Comparison of ENCODE assay signal across 7 cellular contexts in genomic region chr10:100987685-100988049, GRCh38. TPM values are rescaled to one million over a fixed set of nuclear protein-coding genes. Genes with fewer than 3 reads are reported as not detected.
DNase-seq lines count a peak whose midpoint lies in the region; ATAC-seq and TF ChIP-seq lines count a peak whose summit lies in the region.

No MANE protein-coding gene starts in this region.

- H3K36me3 ChIP-seq in iPS-18a (ENCODE audit: control insufficient read depth, low read depth, low read length) (peaks cover 28% of the 10 kb centered on the region), subcutaneous abdominal adipose tissue (ENCODE audit: control insufficient read depth in 5 of 5, insufficient read depth in 5 of 5, low read length in 5 of 5) (peaks cover 0 to 50% (median 24%) of the 10 kb centered on the region in 5 donors)

- in situ Hi-C loops in KBM-7 (cut with MboI; ENCODE audit: low pct_unique_long_range_greater_than_20kb, low sequenced_read_pairs) = no loop called here

- H3K27ac Mint-ChIP-seq in HFFc6 (peak overlapping the region; percentile 85), WTC11 (peak overlapping the region; percentile 93)

- POLR2A ChIA-PET in WTC11 (lab: Charles Lee) = interaction anchor here (1.3 kb wide), 1 partner anchor 9 kb away, joined by 5 read pairs; no protein-coding TSS in a partner anchor

- DNase-seq in HFFc6 (no peak), WTC11 (ENCODE audit: low spot score) (no peak), KBM-7 (no peak), D341Med (ENCODE audit: low spot score) (no peak)

- H3K4me1 ChIP-seq in iPS-18a (ENCODE audit: control insufficient read depth, low read depth, low read length) = peaks cover 4% of the 10 kb centered on the region
- peaks cover 8 to 26% (median 23%) of the 10 kb centered on the region in 5 donors for H3K4me1 ChIP-seq in subcutaneous abdominal adipose tissue (ENCODE audit: control insufficient read depth in 5 of 5, insufficient read depth in 5 of 5, low read length in 5 of 5)

- TF ChIP-seq CTCF in HFFc6 (IDR thresholded peaks at IDR 0.05) (no peak), WTC11 (IDR thresholded peaks at IDR 0.05) (no peak)

- H3K27ac ChIP-seq in iPS-18a (ENCODE audit: low read length) = peak overlapping the region; percentile 73
- peak overlapping the region; percentile 74 for H3K27ac ChIP-seq in subcutaneous abdominal adipose tissue (ENCODE audit: low read depth, low read length)

- CTCF ChIA-PET in WTC11 (lab: Charles Lee) = interaction anchor here (1.0 to 4.5 kb wide), 8 partner anchors 10 to 418 kb away, joined by 3 to 28 read pairs (median 5); partner anchors contain the start of genes PDZD7 and SFXN3

- no peak for ATAC-seq in WTC11
- ATAC-seq in GM21447 (IDR thresholded peaks at IDR 0.05; ENCODE audit: unreplicated experiment) = no peak

- H3K27me3 ChIP-seq in iPS-18a (ENCODE audit: control insufficient read depth, insufficient read depth, low read length) = no peaks in the 10 kb centered on the region
- no peaks in the 10 kb centered on the region for H3K27me3 ChIP-seq in subcutaneous abdominal adipose tissue (ENCODE audit: control insufficient read depth in 5 of 5, insufficient read depth in 4 of 5, low read length in 5 of 5)

- H3K4me3 ChIP-seq in iPS-18a (ENCODE audit: low read length) (peak overlapping the region; percentile 99), subcutaneous abdominal adipose tissue (ENCODE audit: low read depth in 1 of 5, low read length in 5 of 5) (peak overlapping the region; percentile 87 to 96 (median 93))

- H3K9me3 Mint-ChIP-seq in HFFc6 (no peaks in the 10 kb centered on the region), WTC11 (no peaks in the 10 kb centered on the region)

- peaks cover 21% of the 10 kb centered on the region for H3K36me3 Mint-ChIP-seq in HFFc6 (ENCODE audit: low read depth)
- peaks cover 26% of the 10 kb centered on the region for H3K36me3 Mint-ChIP-seq in WTC11

- peak overlapping the region; percentile 99 for H3K4me3 Mint-ChIP-seq in HFFc6
- H3K4me3 Mint-ChIP-seq in WTC11 = peak overlapping the region; percentile 93

- H3K27me3 Mint-ChIP-seq in HFFc6 (ENCODE audit: insufficient read depth) = no peaks in the 10 kb centered on the region; the same call in 1 of the 2 replicates
- no peaks in the 10 kb centered on the region for H3K27me3 Mint-ChIP-seq in WTC11 (ENCODE audit: low read depth)

- peak overlapping the region; percentile 96 for H3K9ac ChIP-seq in iPS-18a (ENCODE audit: low read length)
- peak overlapping the region in 4 of 5 donors; percentile 77 to 93 (median 88) for H3K9ac ChIP-seq in subcutaneous abdominal adipose tissue (ENCODE audit: low read length in 5 of 5)

- H3K4me1 Mint-ChIP-seq in HFFc6 (ENCODE audit: low read depth) (peaks cover 27% of the 10 kb centered on the region), WTC11 (peaks cover 13% of the 10 kb centered on the region)

- H3K9me3 ChIP-seq in iPS-18a (ENCODE audit: control insufficient read depth, low read depth, low read length) = no peaks in the 10 kb centered on the region
- no peaks in the 10 kb centered on the region for H3K9me3 ChIP-seq in subcutaneous abdominal adipose tissue (ENCODE audit: control insufficient read depth in 5 of 5, low read length in 5 of 5)

TF ChIP-seq in WTC11, 78 proteins besides CTCF, POLR2A, EP300 and RAD21:
- TF ChIP-seq GABPB1 (CRISPR knock-in tag; IDR thresholded peaks at IDR 0.05) (peak; percentile 5; the same call in 1 of the 2 replicates), NFE2L1 (CRISPR knock-in tag; IDR thresholded peaks at IDR 0.05) (no peak), GTF2I (CRISPR knock-in tag; conservative IDR thresholded peaks at IDR 0.05) (no peak), MYBL2 (CRISPR knock-in tag; IDR thresholded peaks at IDR 0.05) (peak; percentile 21; the same call in 1 of the 2 replicates)
- TF ChIP-seq, protein P1, sequence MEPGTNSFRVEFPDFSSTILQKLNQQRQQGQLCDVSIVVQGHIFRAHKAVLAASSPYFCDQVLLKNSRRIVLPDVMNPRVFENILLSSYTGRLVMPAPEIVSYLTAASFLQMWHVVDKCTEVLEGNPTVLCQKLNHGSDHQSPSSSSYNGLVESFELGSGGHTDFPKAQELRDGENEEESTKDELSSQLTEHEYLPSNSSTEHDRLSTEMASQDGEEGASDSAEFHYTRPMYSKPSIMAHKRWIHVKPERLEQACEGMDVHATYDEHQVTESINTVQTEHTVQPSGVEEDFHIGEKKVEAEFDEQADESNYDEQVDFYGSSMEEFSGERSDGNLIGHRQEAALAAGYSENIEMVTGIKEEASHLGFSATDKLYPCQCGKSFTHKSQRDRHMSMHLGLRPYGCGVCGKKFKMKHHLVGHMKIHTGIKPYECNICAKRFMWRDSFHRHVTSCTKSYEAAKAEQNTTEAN (CRISPR knock-in tag; IDR thresholded peaks at IDR 0.05) = 0 out of 2 replicates have a peak, but pooled peaks have one; percentile 17

RNA-seq across cellular contexts. Expression of gene TWNK, which starts 0.3 kb away (rescaled TPM):
- total RNA-seq in HFFc6 (2021; fragmentation: NEBNext Ultra II Directional; extraction: Animal tissue kit (Norgen Biotek cat#: 25700)) = 1 to 10 TPM; 5.7 to 9.5 (median 7.0) TPM
- 24.5 to 28.2 TPM (median 26.2 TPM) in 3 replicates for total RNA-seq in WTC11 (2021)

RNA-seq across cellular contexts. Expression of gene MRPL43, which starts 0.4 kb away (rescaled TPM):
- total RNA-seq in HFFc6 (2021; fragmentation: NEBNext Ultra II Directional; extraction: Animal tissue kit (Norgen Biotek cat#: 25700)) = 100 to 1,000 TPM; 101 to 120 (median 115) TPM
- total RNA-seq in WTC11 (2021) = 81.0 to 91.3 TPM (median 85.9 TPM) in 3 replicates

RNA-seq across cellular contexts. Expression of gene LZTS2, which starts 11.9 kb away (rescaled TPM):
- 10 to 100 TPM; 66.8 to 80.5 (median 74.6) TPM for total RNA-seq in HFFc6 (2021; fragmentation: NEBNext Ultra II Directional; extraction: Animal tissue kit (Norgen Biotek cat#: 25700))
- 84.6 to 93.1 TPM (median 91.1 TPM) in 3 replicates for total RNA-seq in WTC11 (2021)

RNA-seq across cellular contexts. Expression of gene SEMA4G, which starts 18.4 kb away (rescaled TPM):
- total RNA-seq in HFFc6 (2021; fragmentation: NEBNext Ultra II Directional; extraction: Animal tissue kit (Norgen Biotek cat#: 25700)) = 1 to 10 TPM; 1.2 to 2.2 (median 1.9) TPM
- 9.7 to 13.0 TPM (median 11.8 TPM) in 3 replicates for total RNA-seq in WTC11 (2021)

RNA-seq across cellular contexts. Expression of gene PDZD7, which starts 43.3 kb away (rescaled TPM):
- total RNA-seq in HFFc6 (2021; fragmentation: NEBNext Ultra II Directional; extraction: Animal tissue kit (Norgen Biotek cat#: 25700)) = 1 to 10 TPM; 1.1 to 1.9 (median 1.2) TPM
- 1.9 to 2.7 TPM (median 2.6 TPM) in 3 replicates for total RNA-seq in WTC11 (2021)
